Comparison of ENCODE assay signal across 8 cellular contexts in the genomic region with DNA sequence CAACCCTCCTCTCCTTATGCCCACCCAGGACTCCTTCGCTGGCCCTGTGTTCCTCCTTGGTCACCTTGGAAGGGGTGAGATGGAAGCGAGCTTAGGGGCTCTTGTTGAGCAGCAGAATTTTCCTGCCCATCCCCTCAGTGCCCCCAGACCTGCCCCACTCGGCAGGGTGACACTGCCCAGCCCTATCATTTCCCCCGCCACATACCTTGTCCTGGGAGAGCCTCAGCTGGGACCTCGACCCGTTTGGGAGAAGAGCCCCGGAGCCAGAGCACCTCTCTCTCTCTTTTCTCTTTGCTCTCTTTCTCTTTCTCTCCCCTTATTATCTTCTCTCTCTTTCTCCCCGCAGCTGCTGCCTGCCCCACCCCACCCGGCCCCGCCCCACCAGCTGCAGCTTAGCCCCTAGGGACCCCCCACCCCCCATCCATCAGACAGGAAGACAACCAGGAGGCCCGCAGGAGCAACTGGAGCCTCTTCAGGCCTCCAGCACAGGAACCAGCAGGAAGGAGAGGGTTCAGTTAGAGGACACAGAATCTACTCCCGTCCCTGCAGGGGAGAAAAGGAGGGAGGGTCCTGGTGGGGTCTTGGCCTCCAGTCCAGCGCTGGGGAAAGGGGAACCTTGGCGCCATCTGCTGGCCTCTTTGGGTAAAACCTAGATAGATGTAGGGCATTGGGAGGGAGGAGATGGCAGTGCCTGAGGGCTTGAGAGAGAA.
DNase-seq lines count a peak whose midpoint lies in the region; ATAC-seq and TF ChIP-seq lines count a peak whose summit lies in the region.

No MANE protein-coding gene starts in this region.

- ATAC-seq in GM21381 (IDR thresholded peaks at IDR 0.05; ENCODE audit: unreplicated experiment), result no peak
- no peak for ATAC-seq in GM18907 (IDR thresholded peaks at IDR 0.05; ENCODE audit: unreplicated experiment)

- peak; percentile 75 for TF ChIP-seq CTCF in GM10266 (IDR thresholded peaks at IDR 0.05; ENCODE audit: control insufficient read depth, insufficient read depth, low read depth, missing control alignments)

- peak; percentile 81 for DNase-seq in GM10266 (ENCODE audit: extremely low spot score)
- DNase-seq in NCI-H146 treated with DMSO at 0.1 percent for 48 hours (lab: John Stamatoyannopoulos, UW; ENCODE audit: unreplicated experiment), result peak; percentile 55
- DNase-seq in T-helper 9 cell, result peak; percentile 67
- DNase-seq in astrocyte of the hippocampus (ENCODE audit: low read depth, low spot score), result peak; percentile 79
- DNase-seq in iPS DF 4.7 (ENCODE audit: extremely low read depth, low spot score), result peak; percentile 76
- peak; percentile 69 for DNase-seq in smooth muscle cell of the brain vasculature (ENCODE audit: low read depth, low spot score)
